1 cellular context compared by ENCODE assay signal in genomic region chr2:26768759-26769500, GRCh38.
A peak's percentile ranks its signal among the peaks of the same experiment; 100 is the strongest.
TF ChIP-seq lines count a peak whose summit lies in the region.

No MANE protein-coding gene starts in this region.

TF ChIP-seq in K562, 482 proteins besides CTCF, POLR2A, EP300 and RAD21 (continued from another document and continues in another):
- peak; percentile 74; the same call in 1 of the 2 replicates for TF ChIP-seq E2F3 (CRISPR knock-in tag; IDR thresholded peaks at IDR 0.05)
- TF ChIP-seq ESRRA (IDR thresholded peaks at IDR 0.05; ENCODE audit: borderline replicate concordance, low read depth): peak; percentile 76
- peak; percentile 84 for TF ChIP-seq SOX6 (IDR thresholded peaks at IDR 0.05)
- no peak for TF ChIP-seq NFXL1 (CRISPR knock-in tag; IDR thresholded peaks at IDR 0.05)
- TF ChIP-seq, protein P1, sequence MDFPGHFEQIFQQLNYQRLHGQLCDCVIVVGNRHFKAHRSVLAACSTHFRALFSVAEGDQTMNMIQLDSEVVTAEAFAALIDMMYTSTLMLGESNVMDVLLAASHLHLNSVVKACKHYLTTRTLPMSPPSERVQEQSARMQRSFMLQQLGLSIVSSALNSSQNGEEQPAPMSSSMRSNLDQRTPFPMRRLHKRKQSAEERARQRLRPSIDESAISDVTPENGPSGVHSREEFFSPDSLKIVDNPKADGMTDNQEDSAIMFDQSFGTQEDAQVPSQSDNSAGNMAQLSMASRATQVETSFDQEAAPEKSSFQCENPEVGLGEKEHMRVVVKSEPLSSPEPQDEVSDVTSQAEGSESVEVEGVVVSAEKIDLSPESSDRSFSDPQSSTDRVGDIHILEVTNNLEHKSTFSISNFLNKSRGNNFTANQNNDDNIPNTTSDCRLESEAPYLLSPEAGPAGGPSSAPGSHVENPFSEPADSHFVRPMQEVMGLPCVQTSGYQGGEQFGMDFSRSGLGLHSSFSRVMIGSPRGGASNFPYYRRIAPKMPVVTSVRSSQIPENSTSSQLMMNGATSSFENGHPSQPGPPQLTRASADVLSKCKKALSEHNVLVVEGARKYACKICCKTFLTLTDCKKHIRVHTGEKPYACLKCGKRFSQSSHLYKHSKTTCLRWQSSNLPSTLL (IDR thresholded peaks at IDR 0.05): no peak
- no peak for TF ChIP-seq ZNF140 (CRISPR knock-in tag; IDR thresholded peaks at IDR 0.05)
- TF ChIP-seq GABPB2 (CRISPR knock-in tag; conservative IDR thresholded peaks at IDR 0.05): no peak
- TF ChIP-seq SRSF9 (IDR thresholded peaks at IDR 0.05; ENCODE audit: borderline replicate concordance, low read depth, low read length): no peak
- TF ChIP-seq, protein P2, sequence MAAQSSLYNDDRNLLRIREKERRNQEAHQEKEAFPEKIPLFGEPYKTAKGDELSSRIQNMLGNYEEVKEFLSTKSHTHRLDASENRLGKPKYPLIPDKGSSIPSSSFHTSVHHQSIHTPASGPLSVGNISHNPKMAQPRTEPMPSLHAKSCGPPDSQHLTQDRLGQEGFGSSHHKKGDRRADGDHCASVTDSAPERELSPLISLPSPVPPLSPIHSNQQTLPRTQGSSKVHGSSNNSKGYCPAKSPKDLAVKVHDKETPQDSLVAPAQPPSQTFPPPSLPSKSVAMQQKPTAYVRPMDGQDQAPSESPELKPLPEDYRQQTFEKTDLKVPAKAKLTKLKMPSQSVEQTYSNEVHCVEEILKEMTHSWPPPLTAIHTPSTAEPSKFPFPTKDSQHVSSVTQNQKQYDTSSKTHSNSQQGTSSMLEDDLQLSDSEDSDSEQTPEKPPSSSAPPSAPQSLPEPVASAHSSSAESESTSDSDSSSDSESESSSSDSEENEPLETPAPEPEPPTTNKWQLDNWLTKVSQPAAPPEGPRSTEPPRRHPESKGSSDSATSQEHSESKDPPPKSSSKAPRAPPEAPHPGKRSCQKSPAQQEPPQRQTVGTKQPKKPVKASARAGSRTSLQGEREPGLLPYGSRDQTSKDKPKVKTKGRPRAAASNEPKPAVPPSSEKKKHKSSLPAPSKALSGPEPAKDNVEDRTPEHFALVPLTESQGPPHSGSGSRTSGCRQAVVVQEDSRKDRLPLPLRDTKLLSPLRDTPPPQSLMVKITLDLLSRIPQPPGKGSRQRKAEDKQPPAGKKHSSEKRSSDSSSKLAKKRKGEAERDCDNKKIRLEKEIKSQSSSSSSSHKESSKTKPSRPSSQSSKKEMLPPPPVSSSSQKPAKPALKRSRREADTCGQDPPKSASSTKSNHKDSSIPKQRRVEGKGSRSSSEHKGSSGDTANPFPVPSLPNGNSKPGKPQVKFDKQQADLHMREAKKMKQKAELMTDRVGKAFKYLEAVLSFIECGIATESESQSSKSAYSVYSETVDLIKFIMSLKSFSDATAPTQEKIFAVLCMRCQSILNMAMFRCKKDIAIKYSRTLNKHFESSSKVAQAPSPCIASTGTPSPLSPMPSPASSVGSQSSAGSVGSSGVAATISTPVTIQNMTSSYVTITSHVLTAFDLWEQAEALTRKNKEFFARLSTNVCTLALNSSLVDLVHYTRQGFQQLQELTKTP (IDR thresholded peaks at IDR 0.05; ENCODE audit: low read depth in 1 of 2, partially characterized antibody in 2 of 2): peak; percentile 70 to 74
- TF ChIP-seq ZBTB9 (CRISPR knock-in tag; IDR thresholded peaks at IDR 0.05): peak; percentile 97
- TF ChIP-seq NFIX (CRISPR knock-in tag; IDR thresholded peaks at IDR 0.05; ENCODE audit: low read depth): no peak
- no peak for TF ChIP-seq ZBTB26 (CRISPR knock-in tag; IDR thresholded peaks at IDR 0.05)
- no peak for TF ChIP-seq ZNF740 (CRISPR knock-in tag; IDR thresholded peaks at IDR 0.05)
- TF ChIP-seq ZNF740 (tag; IDR thresholded peaks at IDR 0.05): no peak
- peak; percentile 46; the same call in 1 of the 2 replicates for TF ChIP-seq CC2D1A (IDR thresholded peaks at IDR 0.05)
- no peak for TF ChIP-seq SAFB2 (IDR thresholded peaks at IDR 0.05; ENCODE audit: borderline replicate concordance, low read depth, low read length, severe bottlenecking)
- TF ChIP-seq HDGF (IDR thresholded peaks at IDR 0.05): no peak; the same call in 1 of the 2 replicates
- TF ChIP-seq, protein P3, sequence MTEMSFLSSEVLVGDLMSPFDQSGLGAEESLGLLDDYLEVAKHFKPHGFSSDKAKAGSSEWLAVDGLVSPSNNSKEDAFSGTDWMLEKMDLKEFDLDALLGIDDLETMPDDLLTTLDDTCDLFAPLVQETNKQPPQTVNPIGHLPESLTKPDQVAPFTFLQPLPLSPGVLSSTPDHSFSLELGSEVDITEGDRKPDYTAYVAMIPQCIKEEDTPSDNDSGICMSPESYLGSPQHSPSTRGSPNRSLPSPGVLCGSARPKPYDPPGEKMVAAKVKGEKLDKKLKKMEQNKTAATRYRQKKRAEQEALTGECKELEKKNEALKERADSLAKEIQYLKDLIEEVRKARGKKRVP (CRISPR knock-in tag; IDR thresholded peaks at IDR 0.05): peak; percentile 14; the same call in 1 of the 2 replicates
- TF ChIP-seq E2F6 (IDR thresholded peaks at IDR 0.05; ENCODE audit: borderline replicate concordance in 1 of 2, extremely low read depth in 1 of 2, insufficient read depth in 1 of 2, insufficient read length in 1 of 2, low read depth in 1 of 2, low read length in 1 of 2, poor library complexity in 1 of 2, severe bottlenecking in 1 of 2): peak; percentile 87 to 89
- peak; percentile 96 for TF ChIP-seq JUN (IDR thresholded peaks at IDR 0.05; ENCODE audit: borderline replicate concordance, low read depth, low read length)
- peak; percentile 98 for TF ChIP-seq JUN (CRISPR knock-in tag; IDR thresholded peaks at IDR 0.05; ENCODE audit: borderline replicate concordance)
- TF ChIP-seq ZKSCAN8 (CRISPR knock-in tag; IDR thresholded peaks at IDR 0.05): no peak
- peak; percentile 29; the same call in 1 of the 2 replicates for TF ChIP-seq ZNF431 (CRISPR knock-in tag; IDR thresholded peaks at IDR 0.05)
- TF ChIP-seq, protein P4, sequence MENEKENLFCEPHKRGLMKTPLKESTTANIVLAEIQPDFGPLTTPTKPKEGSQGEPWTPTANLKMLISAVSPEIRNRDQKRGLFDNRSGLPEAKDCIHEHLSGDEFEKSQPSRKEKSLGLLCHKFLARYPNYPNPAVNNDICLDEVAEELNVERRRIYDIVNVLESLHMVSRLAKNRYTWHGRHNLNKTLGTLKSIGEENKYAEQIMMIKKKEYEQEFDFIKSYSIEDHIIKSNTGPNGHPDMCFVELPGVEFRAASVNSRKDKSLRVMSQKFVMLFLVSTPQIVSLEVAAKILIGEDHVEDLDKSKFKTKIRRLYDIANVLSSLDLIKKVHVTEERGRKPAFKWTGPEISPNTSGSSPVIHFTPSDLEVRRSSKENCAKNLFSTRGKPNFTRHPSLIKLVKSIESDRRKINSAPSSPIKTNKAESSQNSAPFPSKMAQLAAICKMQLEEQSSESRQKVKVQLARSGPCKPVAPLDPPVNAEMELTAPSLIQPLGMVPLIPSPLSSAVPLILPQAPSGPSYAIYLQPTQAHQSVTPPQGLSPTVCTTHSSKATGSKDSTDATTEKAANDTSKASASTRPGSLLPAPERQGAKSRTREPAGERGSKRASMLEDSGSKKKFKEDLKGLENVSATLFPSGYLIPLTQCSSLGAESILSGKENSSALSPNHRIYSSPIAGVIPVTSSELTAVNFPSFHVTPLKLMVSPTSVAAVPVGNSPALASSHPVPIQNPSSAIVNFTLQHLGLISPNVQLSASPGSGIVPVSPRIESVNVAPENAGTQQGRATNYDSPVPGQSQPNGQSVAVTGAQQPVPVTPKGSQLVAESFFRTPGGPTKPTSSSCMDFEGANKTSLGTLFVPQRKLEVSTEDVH (IDR thresholded peaks at IDR 0.05; ENCODE audit: low read depth, partially characterized antibody): no peak
- no peak for TF ChIP-seq ZEB2 (IDR thresholded peaks at IDR 0.05)
- TF ChIP-seq ELF1 (tag; IDR thresholded peaks at IDR 0.05): peak; percentile 68
- peak; percentile 80; the same call in 1 of the 2 replicates for TF ChIP-seq ZBED1 (IDR thresholded peaks at IDR 0.05)
- peak; percentile 62 for TF ChIP-seq FOXM1 (IDR thresholded peaks at IDR 0.05; ENCODE audit: low read depth)
- 0 out of 2 replicates have a peak, but pooled peaks have one; percentile 74 for TF ChIP-seq FOXM1 (CRISPR knock-in tag; IDR thresholded peaks at IDR 0.05; ENCODE audit: low read depth)
- TF ChIP-seq ILF3 (IDR thresholded peaks at IDR 0.05; ENCODE audit: borderline replicate concordance): no peak
- no peak for TF ChIP-seq CHCHD3 (CRISPR knock-in tag; IDR thresholded peaks at IDR 0.05)
- no peak for TF ChIP-seq FOXA1 (IDR thresholded peaks at IDR 0.05; ENCODE audit: borderline replicate concordance)
- no peak for TF ChIP-seq HNRNPH1 (optimal IDR thresholded peaks at IDR 0.05; ENCODE audit: low read depth, low read length)
- TF ChIP-seq ZNF280A (IDR thresholded peaks at IDR 0.05; ENCODE audit: low read depth, partially characterized antibody): no peak
- TF ChIP-seq ARID1B (IDR thresholded peaks at IDR 0.05): peak; percentile 95
- no peak for TF ChIP-seq SAFB (IDR thresholded peaks at IDR 0.05; ENCODE audit: borderline replicate concordance, low read depth, low read length)
- peak; percentile 98 for TF ChIP-seq ZNF609 (CRISPR knock-in tag; IDR thresholded peaks at IDR 0.05; ENCODE audit: borderline replicate concordance)
